In the genomic region with DNA sequence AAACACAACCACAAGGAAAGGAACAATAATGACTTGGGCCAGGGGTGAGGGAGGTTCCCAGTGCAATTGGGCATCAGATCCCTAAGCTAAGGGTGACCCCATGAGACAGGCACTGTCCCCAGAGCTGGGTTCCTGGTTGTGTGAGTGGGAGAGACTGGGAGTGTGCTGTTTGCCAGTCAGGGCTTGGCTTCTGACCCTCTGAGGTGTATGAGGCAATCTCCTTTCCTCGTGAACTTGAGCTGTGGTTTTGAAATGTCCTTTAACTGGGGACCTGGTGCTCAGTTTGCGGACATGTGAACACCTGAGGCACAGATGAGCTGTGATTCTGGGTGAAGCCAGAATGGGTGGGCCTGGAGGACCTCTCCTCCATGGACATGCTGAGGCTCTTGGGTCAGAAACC, we compare ENCODE assay signal across 20 cellular contexts.
"Had no signal": no experiment of that assay in that cellular context is flagged by ENCODE, and none has a peak within 500 bp of the region (broad histone marks: within the 10 kb centered on the region; RNA-seq: fewer than 3 reads in every experiment).

No MANE protein-coding gene starts in this region.

- H3K9me3 Mint-ChIP-seq: activated T-helper 17 cell treated with anti-CD3 and anti-CD28 coated beads, Interleukin-2, amount 50 U/mL, for 72 hours had no signal

- H3K27ac ChIP-seq: breast epithelium, neutrophil, parathyroid adenoma, tibial nerve, vagina had no signal

- H3K4me1 ChIP-seq: parathyroid adenoma had no signal

- H3K4me3 Mint-ChIP-seq: activated T-helper 17 cell treated with anti-CD3 and anti-CD28 coated beads, Interleukin-2, amount 50 U/mL, for 72 hours; endodermal cell; mesothelial cell of epicardium; T-cell had no signal

- H3K9ac ChIP-seq: parathyroid adenoma had no signal

- H3K27ac Mint-ChIP-seq: endodermal cell, mesothelial cell of epicardium, T-cell had no signal

- H3K27me3 ChIP-seq: breast epithelium, dorsolateral prefrontal cortex, tibial nerve, vagina had no signal

- DNase-seq: activated CD4-positive, alpha-beta T cell treated with anti-CD3 and anti-CD28 coated beads, Interleukin-2, amount 50 U/mL, for 4 hours; activated CD4-positive, CD25-positive, alpha-beta regulatory T cell treated with anti-CD3 and anti-CD28 coated beads, Interleukin-2, amount 50 U/mL, for 72 hours; activated naive CD4-positive, alpha-beta T cell treated with Interleukin-2 at 50 U/mL for 16 hours; activated T-cell treated with anti-CD3 and anti-CD28 coated beads for 4 hours; cerebellar nuclear complex; endodermal cell; naive B cell; stimulated activated CD4-positive, alpha-beta T cell treated with anti-CD3 and anti-CD28 coated beads, Interleukin-4, amount 100 ng/mL, for 4 hours; stimulated activated CD8-positive, alpha-beta memory T cell treated with anti-CD3 and anti-CD28 coated beads, Interleukin-4, amount 100 ng/mL, for 48 hours; stimulated activated naive CD4-positive, alpha-beta T cell treated with Interleukin-2 at 50 U/mL for 16 hours; T-cell; T-helper 9 cell had no signal

- ATAC-seq: activated T-helper 17 cell treated with anti-CD3 and anti-CD28 coated beads, Interleukin-2, amount 50 U/mL, for 72 hours; T-cell had no signal

- H2AFZ ChIP-seq: parathyroid adenoma had no signal

- H3K4me1 Mint-ChIP-seq: mesothelial cell of epicardium had no signal

- H3K27me3 Mint-ChIP-seq: activated T-helper 17 cell treated with anti-CD3 and anti-CD28 coated beads, Interleukin-2, amount 50 U/mL, for 72 hours; T-cell had no signal

- H3K9me3 ChIP-seq: breast epithelium, neutrophil, tibial nerve, vagina had no signal

- H3K79me2 ChIP-seq: parathyroid adenoma had no signal
